Comparison of ENCODE assay signal across 1 cellular context in the genomic region with DNA sequence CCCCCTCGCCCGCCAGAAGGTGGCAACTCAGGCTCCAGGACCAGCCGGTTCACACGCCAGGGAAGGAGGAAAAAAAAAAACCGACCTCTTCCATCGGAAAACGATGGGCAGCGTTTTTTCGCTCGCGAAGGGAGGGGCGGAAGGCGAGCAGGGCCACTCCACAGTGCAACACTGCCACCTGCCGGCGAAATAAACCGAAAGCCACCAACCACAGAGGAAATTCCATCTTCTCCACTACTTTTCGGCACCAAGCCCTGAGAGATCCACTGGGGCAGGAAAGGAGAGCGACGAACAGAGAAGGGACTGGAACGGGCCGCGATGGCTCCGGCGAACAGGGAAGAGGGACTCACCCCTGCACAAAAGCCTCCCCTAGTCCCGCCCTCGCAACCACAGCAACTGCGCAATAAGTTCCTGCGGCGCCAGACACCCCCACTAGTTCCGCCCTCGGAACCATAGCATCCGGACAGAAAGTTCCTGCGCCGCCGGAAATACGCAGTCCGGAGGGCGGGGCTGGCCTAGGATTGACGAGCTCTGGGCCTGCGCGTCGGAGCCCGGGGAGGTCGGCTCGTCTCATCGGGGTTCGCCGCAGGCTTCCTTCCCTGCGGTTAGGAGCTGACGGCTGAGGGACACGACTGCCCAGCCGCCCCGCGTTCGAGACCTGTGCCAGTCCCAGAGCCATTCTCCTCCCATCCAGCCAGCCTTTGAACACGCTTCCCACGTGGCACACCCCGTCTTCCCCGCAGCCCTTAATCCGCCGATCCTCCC.
TF ChIP-seq lines count a peak whose summit lies in the region.

No MANE protein-coding gene starts in this region.

TF ChIP-seq in GM12878, 131 proteins besides CTCF, POLR2A, EP300 and RAD21 (continued from another document):
- TF ChIP-seq HDGF (IDR thresholded peaks at IDR 0.05): 0 out of 2 replicates have a peak, but pooled peaks have one; percentile 78
- peak in 1 of 2 experiments; percentile 51; a peak in 2 of 4 replicates for TF ChIP-seq ETV6 (conservative IDR thresholded peaks at IDR 0.05 in 1 of 2, IDR thresholded peaks at IDR 0.05 in 1 of 2; ENCODE audit: borderline replicate concordance in 1 of 2, low read depth in 1 of 2)
- TF ChIP-seq, protein P1, sequence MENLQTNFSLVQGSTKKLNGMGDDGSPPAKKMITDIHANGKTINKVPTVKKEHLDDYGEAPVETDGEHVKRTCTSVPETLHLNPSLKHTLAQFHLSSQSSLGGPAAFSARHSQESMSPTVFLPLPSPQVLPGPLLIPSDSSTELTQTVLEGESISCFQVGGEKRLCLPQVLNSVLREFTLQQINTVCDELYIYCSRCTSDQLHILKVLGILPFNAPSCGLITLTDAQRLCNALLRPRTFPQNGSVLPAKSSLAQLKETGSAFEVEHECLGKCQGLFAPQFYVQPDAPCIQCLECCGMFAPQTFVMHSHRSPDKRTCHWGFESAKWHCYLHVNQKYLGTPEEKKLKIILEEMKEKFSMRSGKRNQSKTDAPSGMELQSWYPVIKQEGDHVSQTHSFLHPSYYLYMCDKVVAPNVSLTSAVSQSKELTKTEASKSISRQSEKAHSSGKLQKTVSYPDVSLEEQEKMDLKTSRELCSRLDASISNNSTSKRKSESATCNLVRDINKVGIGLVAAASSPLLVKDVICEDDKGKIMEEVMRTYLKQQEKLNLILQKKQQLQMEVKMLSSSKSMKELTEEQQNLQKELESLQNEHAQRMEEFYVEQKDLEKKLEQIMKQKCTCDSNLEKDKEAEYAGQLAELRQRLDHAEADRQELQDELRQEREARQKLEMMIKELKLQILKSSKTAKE (IDR thresholded peaks at IDR 0.05; ENCODE audit: low read depth, poor library complexity, severe bottlenecking): peak; percentile 69
- TF ChIP-seq EZH2 (IDR thresholded peaks at IDR 0.05; ENCODE audit: borderline replicate concordance, control insufficient read depth, low read depth, low read length): no peak
- no peak for TF ChIP-seq KAT2A (conservative IDR thresholded peaks at IDR 0.05; ENCODE audit: control insufficient read depth, low read depth, low read length)
- TF ChIP-seq RB1 (IDR thresholded peaks at IDR 0.05; ENCODE audit: borderline replicate concordance): peak; percentile 81; the same call in 1 of the 2 replicates
- no peak for TF ChIP-seq TARDBP (IDR thresholded peaks at IDR 0.05; ENCODE audit: borderline replicate concordance)
- TF ChIP-seq IKZF2 (IDR thresholded peaks at IDR 0.05): peak; percentile 87 to 90; a peak in 3 of 4 replicates
- TF ChIP-seq YY1 (IDR thresholded peaks at IDR 0.05; ENCODE audit: low read depth, low read length): no peak; the same call in 1 of the 2 replicates
- TF ChIP-seq, protein P2, sequence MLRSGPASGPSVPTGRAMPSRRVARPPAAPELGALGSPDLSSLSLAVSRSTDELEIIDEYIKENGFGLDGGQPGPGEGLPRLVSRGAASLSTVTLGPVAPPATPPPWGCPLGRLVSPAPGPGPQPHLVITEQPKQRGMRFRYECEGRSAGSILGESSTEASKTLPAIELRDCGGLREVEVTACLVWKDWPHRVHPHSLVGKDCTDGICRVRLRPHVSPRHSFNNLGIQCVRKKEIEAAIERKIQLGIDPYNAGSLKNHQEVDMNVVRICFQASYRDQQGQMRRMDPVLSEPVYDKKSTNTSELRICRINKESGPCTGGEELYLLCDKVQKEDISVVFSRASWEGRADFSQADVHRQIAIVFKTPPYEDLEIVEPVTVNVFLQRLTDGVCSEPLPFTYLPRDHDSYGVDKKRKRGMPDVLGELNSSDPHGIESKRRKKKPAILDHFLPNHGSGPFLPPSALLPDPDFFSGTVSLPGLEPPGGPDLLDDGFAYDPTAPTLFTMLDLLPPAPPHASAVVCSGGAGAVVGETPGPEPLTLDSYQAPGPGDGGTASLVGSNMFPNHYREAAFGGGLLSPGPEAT (IDR thresholded peaks at IDR 0.05; ENCODE audit: low read depth): peak; percentile 96
- TF ChIP-seq BACH1 (IDR thresholded peaks at IDR 0.05; ENCODE audit: borderline replicate concordance): no peak
- TF ChIP-seq SIX5 (IDR thresholded peaks at IDR 0.05; ENCODE audit: low read depth, low read length, severe bottlenecking): no peak
- TF ChIP-seq MYB (IDR thresholded peaks at IDR 0.05; ENCODE audit: borderline replicate concordance, low read depth, low read length): no peak
- TF ChIP-seq, protein P3, sequence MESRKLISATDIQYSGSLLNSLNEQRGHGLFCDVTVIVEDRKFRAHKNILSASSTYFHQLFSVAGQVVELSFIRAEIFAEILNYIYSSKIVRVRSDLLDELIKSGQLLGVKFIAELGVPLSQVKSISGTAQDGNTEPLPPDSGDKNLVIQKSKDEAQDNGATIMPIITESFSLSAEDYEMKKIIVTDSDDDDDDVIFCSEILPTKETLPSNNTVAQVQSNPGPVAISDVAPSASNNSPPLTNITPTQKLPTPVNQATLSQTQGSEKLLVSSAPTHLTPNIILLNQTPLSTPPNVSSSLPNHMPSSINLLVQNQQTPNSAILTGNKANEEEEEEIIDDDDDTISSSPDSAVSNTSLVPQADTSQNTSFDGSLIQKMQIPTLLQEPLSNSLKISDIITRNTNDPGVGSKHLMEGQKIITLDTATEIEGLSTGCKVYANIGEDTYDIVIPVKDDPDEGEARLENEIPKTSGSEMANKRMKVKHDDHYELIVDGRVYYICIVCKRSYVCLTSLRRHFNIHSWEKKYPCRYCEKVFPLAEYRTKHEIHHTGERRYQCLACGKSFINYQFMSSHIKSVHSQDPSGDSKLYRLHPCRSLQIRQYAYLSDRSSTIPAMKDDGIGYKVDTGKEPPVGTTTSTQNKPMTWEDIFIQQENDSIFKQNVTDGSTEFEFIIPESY (IDR thresholded peaks at IDR 0.05): 0 out of 2 replicates have a peak, but pooled peaks have one; percentile 49
- TF ChIP-seq RAD51 (IDR thresholded peaks at IDR 0.05): no peak
- TF ChIP-seq, protein P4, sequence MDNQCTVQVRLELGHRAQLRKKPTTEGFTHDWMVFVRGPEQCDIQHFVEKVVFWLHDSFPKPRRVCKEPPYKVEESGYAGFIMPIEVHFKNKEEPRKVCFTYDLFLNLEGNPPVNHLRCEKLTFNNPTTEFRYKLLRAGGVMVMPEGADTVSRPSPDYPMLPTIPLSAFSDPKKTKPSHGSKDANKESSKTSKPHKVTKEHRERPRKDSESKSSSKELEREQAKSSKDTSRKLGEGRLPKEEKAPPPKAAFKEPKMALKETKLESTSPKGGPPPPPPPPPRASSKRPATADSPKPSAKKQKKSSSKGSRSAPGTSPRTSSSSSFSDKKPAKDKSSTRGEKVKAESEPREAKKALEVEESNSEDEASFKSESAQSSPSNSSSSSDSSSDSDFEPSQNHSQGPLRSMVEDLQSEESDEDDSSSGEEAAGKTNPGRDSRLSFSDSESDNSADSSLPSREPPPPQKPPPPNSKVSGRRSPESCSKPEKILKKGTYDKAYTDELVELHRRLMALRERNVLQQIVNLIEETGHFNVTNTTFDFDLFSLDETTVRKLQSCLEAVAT (IDR thresholded peaks at IDR 0.05): peak; percentile 92
- peak; percentile 81 for TF ChIP-seq ZSCAN29 (IDR thresholded peaks at IDR 0.05)
- peak; percentile 50 for TF ChIP-seq MYC (IDR thresholded peaks at IDR 0.05; ENCODE audit: insufficient read depth, insufficient read length, insufficient replicate concordance, low read length, severe bottlenecking)
- TF ChIP-seq SUPT20H (IDR thresholded peaks at IDR 0.05; ENCODE audit: borderline replicate concordance, control insufficient read depth, low read depth, low read length): no peak
